ENCODE assay signal across 35 cellular contexts in the genomic region with DNA sequence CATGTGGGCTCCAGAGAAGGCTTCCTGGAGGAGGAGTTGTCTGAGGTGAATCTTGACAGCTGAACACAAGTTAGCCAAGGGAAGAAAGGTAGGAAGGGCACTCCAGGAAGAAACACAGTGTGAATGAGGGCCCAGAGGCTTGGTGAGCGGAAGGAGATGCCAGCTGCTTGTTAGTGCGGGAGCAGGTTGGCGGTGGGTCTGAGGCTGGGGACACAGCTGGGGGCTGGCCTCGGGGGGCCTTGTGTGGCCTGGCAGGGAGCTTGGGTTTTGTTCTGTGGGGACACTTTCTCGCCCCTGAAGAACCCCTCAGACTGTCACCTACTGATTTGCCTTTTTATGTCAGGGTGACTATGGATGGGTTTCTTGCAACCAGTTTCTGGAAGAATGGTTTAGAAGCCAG.
"Had no signal": no experiment of that assay in that cellular context is flagged by ENCODE, and none has a peak within 500 bp of the region (broad histone marks: within the 10 kb centered on the region; RNA-seq: fewer than 3 reads in every experiment).

No MANE protein-coding gene starts in this region.

- H3K9me3 ChIP-seq: ascending aorta, breast epithelium, esophagus muscularis mucosa, gastrocnemius medialis had no signal

- H3K4me1 Mint-ChIP-seq: activated B cell treated with CpG ODN at 0.5 μM for 24 hours; activated naive CD4-positive, alpha-beta T cell treated with anti-CD3 and anti-CD28 coated beads, Interleukin-2, amount 10 ng/mL, durations not matched to agents 7 days and 5 days; activated T-helper 17 cell treated with anti-CD3 and anti-CD28 coated beads, Interleukin-2, amount 50 U/mL, for 72 hours; T-cell had no signal

- H3K27ac ChIP-seq: ascending aorta, breast epithelium, cardiac muscle cell, coronary artery, dorsolateral prefrontal cortex, esophagus muscularis mucosa, foreskin keratinocyte, gastrocnemius medialis, WERI-Rb-1 had no signal

- H3K9me3 Mint-ChIP-seq: activated B cell treated with CpG ODN at 0.5 μM for 24 hours; activated CD8-positive, alpha-beta T cell treated with anti-CD3 and anti-CD28 coated beads for 36 hours; activated naive CD4-positive, alpha-beta T cell treated with anti-CD3 and anti-CD28 coated beads, Interleukin-2, amount 10 ng/mL, durations not matched to agents 7 days and 5 days; activated naive CD4-positive, alpha-beta T cell treated with anti-CD3 and anti-CD28 coated beads, Interleukin-2, amount 50 U/mL, for 72 hours; activated naive CD8-positive, alpha-beta T cell treated with anti-CD3 and anti-CD28 coated beads, Interleukin-2, amount 10 ng/mL, durations not matched to agents 7 days and 5 days; activated T-cell treated with anti-CD3 and anti-CD28 coated beads, Interleukin-2, amount 50 U/mL, for 4 hours; activated T-helper 17 cell treated with anti-CD3 and anti-CD28 coated beads, Interleukin-2, amount 50 U/mL, for 72 hours; dendritic cell treated with granulocyte-macrophage colony-stimulating factor and Interleukin-4, amounts not matched to agents 40 ng/mL and 50 ng/mL, for 4 days; T-cell; T-helper 1 cell treated with Interleukin-12 subunit alpha and Interleukin-12 subunit beta and Interleukin-4 antibody, amounts not matched to agents 30 μg/mL and 1 μg/mL, for 36 hours; T-helper 2 cell treated with Interferon-gamma antibody and Interleukin-4, amounts not matched to agents 5 μg/mL and 100 μg/mL, for 36 hours had no signal

- ATAC-seq: activated CD4-positive, CD25-positive, alpha-beta regulatory T cell treated with anti-CD3 and anti-CD28 coated beads, Interleukin-2, amount 50 U/mL, for 24 hours; activated CD8-positive, alpha-beta T cell treated with anti-CD3 and anti-CD28 coated beads for 36 hours; activated naive CD4-positive, alpha-beta T cell treated with anti-CD3 and anti-CD28 coated beads, Interleukin-2, amount 50 U/mL, for 72 hours; activated T-helper 17 cell treated with anti-CD3 and anti-CD28 coated beads, Interleukin-2, amount 50 U/mL, for 72 hours; foreskin keratinocyte; gastrocnemius medialis; T-cell had no signal

- H3K4me3 ChIP-seq: ascending aorta, breast epithelium, cardiac muscle cell, coronary artery, dorsolateral prefrontal cortex, esophagus muscularis mucosa, gastrocnemius medialis had no signal

- DNase-seq: activated B cell treated with CpG ODN at 0.5 μM for 24 hours; activated CD4-positive, alpha-beta T cell treated with anti-CD3 and anti-CD28 coated beads for 48 hours; activated CD4-positive, alpha-beta T cell treated with anti-CD3 and anti-CD28 coated beads, Interleukin-2, amount 50 U/mL, for 1 hour; activated CD4-positive, alpha-beta T cell treated with anti-CD3 and anti-CD28 coated beads, Interleukin-2, amount 50 U/mL, for 48 hours; activated CD8-positive, alpha-beta memory T cell treated with anti-CD3 and anti-CD28 coated beads for 24 hours; activated CD8-positive, alpha-beta T cell treated with anti-CD3 and anti-CD28 coated beads for 36 hours; activated gamma-delta T cell; activated naive CD4-positive, alpha-beta T cell; activated naive CD4-positive, alpha-beta T cell treated with anti-CD3 and anti-CD28 coated beads, Interleukin-2, amount 10 ng/mL, durations not matched to agents 7 days and 5 days; activated naive CD8-positive, alpha-beta T cell treated with anti-CD3 and anti-CD28 coated beads, Interleukin-2, amount 10 ng/mL, durations not matched to agents 7 days and 5 days; activated T-cell treated with anti-CD3 and anti-CD28 coated beads, Interleukin-2, amount 50 U/mL, for 4 hours; central memory CD4-positive, alpha-beta T cell; cerebellar nuclear complex; effector memory CD4-positive, alpha-beta T cell; erythroblast; foreskin keratinocyte; gastrocnemius medialis; glutamatergic neuron; SW 1271; T-cell; T1000; WERI-Rb-1 had no signal

- H3K4me3 Mint-ChIP-seq: activated B cell treated with CpG ODN at 0.5 μM for 24 hours; activated CD8-positive, alpha-beta T cell treated with anti-CD3 and anti-CD28 coated beads for 36 hours; activated naive CD4-positive, alpha-beta T cell treated with anti-CD3 and anti-CD28 coated beads, Interleukin-2, amount 10 ng/mL, durations not matched to agents 7 days and 5 days; activated naive CD8-positive, alpha-beta T cell treated with anti-CD3 and anti-CD28 coated beads, Interleukin-2, amount 10 ng/mL, durations not matched to agents 7 days and 5 days; activated T-cell treated with anti-CD3 and anti-CD28 coated beads, Interleukin-2, amount 50 U/mL, for 4 hours; activated T-helper 17 cell treated with anti-CD3 and anti-CD28 coated beads, Interleukin-2, amount 50 U/mL, for 72 hours; brain; dendritic cell treated with granulocyte-macrophage colony-stimulating factor and Interleukin-4, amounts not matched to agents 40 ng/mL and 50 ng/mL, for 4 days; T-cell; T-helper 1 cell treated with Interleukin-12 subunit alpha and Interleukin-12 subunit beta and Interleukin-4 antibody, amounts not matched to agents 30 μg/mL and 1 μg/mL, for 36 hours; T-helper 2 cell treated with Interferon-gamma antibody and Interleukin-4, amounts not matched to agents 5 μg/mL and 100 μg/mL, for 36 hours had no signal

- H3K27me3 Mint-ChIP-seq: brain had no signal

- H3K27me3 ChIP-seq: ascending aorta, breast epithelium, cardiac muscle cell, dorsolateral prefrontal cortex, foreskin keratinocyte, gastrocnemius medialis had no signal

- H3K27ac Mint-ChIP-seq: activated B cell treated with CpG ODN at 0.5 μM for 24 hours; activated CD8-positive, alpha-beta T cell treated with anti-CD3 and anti-CD28 coated beads for 36 hours; activated naive CD4-positive, alpha-beta T cell treated with anti-CD3 and anti-CD28 coated beads, Interleukin-2, amount 10 ng/mL, durations not matched to agents 7 days and 5 days; activated naive CD4-positive, alpha-beta T cell treated with anti-CD3 and anti-CD28 coated beads, Interleukin-2, amount 50 U/mL, for 72 hours; activated naive CD8-positive, alpha-beta T cell treated with anti-CD3 and anti-CD28 coated beads, Interleukin-2, amount 10 ng/mL, durations not matched to agents 7 days and 5 days; activated T-helper 17 cell treated with anti-CD3 and anti-CD28 coated beads, Interleukin-2, amount 50 U/mL, for 72 hours; dendritic cell treated with granulocyte-macrophage colony-stimulating factor and Interleukin-4, amounts not matched to agents 40 ng/mL and 50 ng/mL, for 4 days; T-cell; T-helper 1 cell treated with Interleukin-12 subunit alpha and Interleukin-12 subunit beta and Interleukin-4 antibody, amounts not matched to agents 30 μg/mL and 1 μg/mL, for 36 hours; T-helper 2 cell treated with Interferon-gamma antibody and Interleukin-4, amounts not matched to agents 5 μg/mL and 100 μg/mL, for 36 hours had no signal

- H3K36me3 Mint-ChIP-seq: activated naive CD4-positive, alpha-beta T cell treated with anti-CD3 and anti-CD28 coated beads, Interleukin-2, amount 10 ng/mL, durations not matched to agents 7 days and 5 days; activated naive CD4-positive, alpha-beta T cell treated with anti-CD3 and anti-CD28 coated beads, Interleukin-2, amount 50 U/mL, for 72 hours; activated naive CD8-positive, alpha-beta T cell treated with anti-CD3 and anti-CD28 coated beads, Interleukin-2, amount 10 ng/mL, durations not matched to agents 7 days and 5 days; brain; T-cell had no signal

- H3K36me3 ChIP-seq: ascending aorta, breast epithelium, cardiac muscle cell, esophagus muscularis mucosa, gastrocnemius medialis, WERI-Rb-1 had no signal

- H3K4me1 ChIP-seq: ascending aorta, breast epithelium, esophagus muscularis mucosa, foreskin keratinocyte, gastrocnemius medialis had no signal
